In genomic region chr16:4864728-4865127, GRCh38 we compare ENCODE assay signal across 21 cellular contexts.
"Had no signal": no experiment of that assay in that cellular context is flagged by ENCODE, and none has a peak within 500 bp of the region (broad histone marks: within the 10 kb centered on the region; RNA-seq: fewer than 3 reads in every experiment).

No MANE protein-coding gene starts in this region.

- H3K9me3 Mint-ChIP-seq: activated naive CD4-positive, alpha-beta T cell treated with anti-CD3 and anti-CD28 coated beads for 36 hours; activated naive CD8-positive, alpha-beta T cell treated with anti-CD3 and anti-CD28 coated beads, Interleukin-2, amount 10 ng/mL, durations not matched to agents 7 days and 5 days; activated T-cell treated with anti-CD3 and anti-CD28 coated beads, Interleukin-2, amount 50 U/mL, for 24 hours; T-helper 1 cell treated with Interleukin-12 subunit alpha and Interleukin-12 subunit beta and Interleukin-4 antibody, amounts not matched to agents 30 μg/mL and 1 μg/mL, for 36 hours; WTC11 had no signal

- H3K4me3 Mint-ChIP-seq: activated CD8-positive, alpha-beta T cell treated with anti-CD3 and anti-CD28 coated beads, Interleukin-2, amount 10 ng/mL, durations not matched to agents 7 days and 5 days; activated naive CD4-positive, alpha-beta T cell treated with anti-CD3 and anti-CD28 coated beads for 36 hours; activated naive CD8-positive, alpha-beta T cell treated with anti-CD3 and anti-CD28 coated beads, Interleukin-2, amount 10 ng/mL, durations not matched to agents 7 days and 5 days; activated T-cell treated with anti-CD3 and anti-CD28 coated beads, Interleukin-2, amount 50 U/mL, for 24 hours; T-helper 1 cell treated with Interleukin-12 subunit alpha and Interleukin-12 subunit beta and Interleukin-4 antibody, amounts not matched to agents 30 μg/mL and 1 μg/mL, for 36 hours; WTC11 had no signal

- H3K4me3 ChIP-seq: adrenal gland, Peyer's patch had no signal

- DNase-seq: activated CD4-positive, alpha-beta T cell treated with anti-CD3 and anti-CD28 coated beads for 48 hours; activated CD4-positive, alpha-beta T cell treated with anti-CD3 and anti-CD28 coated beads, Interleukin-2, amount 50 U/mL, for 4 hours; activated CD4-positive, CD25-positive, alpha-beta regulatory T cell treated with anti-CD3 and anti-CD28 coated beads, Interleukin-2, amount 50 U/mL, for 72 hours; activated CD8-positive, alpha-beta memory T cell treated with anti-CD3 and anti-CD28 coated beads, Interleukin-2, amount 50 U/mL, for 48 hours; activated CD8-positive, alpha-beta T cell treated with anti-CD3 and anti-CD28 coated beads, Interleukin-2, amount 10 ng/mL, durations not matched to agents 7 days and 5 days; activated gamma-delta T cell; activated naive CD4-positive, alpha-beta T cell treated with anti-CD3 and anti-CD28 coated beads for 36 hours; activated naive CD8-positive, alpha-beta T cell treated with anti-CD3 and anti-CD28 coated beads, Interleukin-2, amount 10 ng/mL, durations not matched to agents 7 days and 5 days; activated T-cell treated with anti-CD3 and anti-CD28 coated beads, Interleukin-2, amount 50 U/mL, for 24 hours; anterior cingulate cortex; KBM-7; NCI-H1048; NCI-H187 treated with DMSO at 0.1 percent for 48 hours; NCI-H2081 treated with DMSO at 0.1 percent for 48 hours; NCI-H526; NCI-H774; Peyer's patch; SHP77 treated with DMSO at 0.1 percent for 48 hours had no signal

- H3K4me1 Mint-ChIP-seq: activated naive CD8-positive, alpha-beta T cell treated with anti-CD3 and anti-CD28 coated beads, Interleukin-2, amount 10 ng/mL, durations not matched to agents 7 days and 5 days; WTC11 had no signal

- H3K27me3 Mint-ChIP-seq: activated naive CD8-positive, alpha-beta T cell treated with anti-CD3 and anti-CD28 coated beads, Interleukin-2, amount 10 ng/mL, durations not matched to agents 7 days and 5 days; activated T-cell treated with anti-CD3 and anti-CD28 coated beads, Interleukin-2, amount 50 U/mL, for 24 hours had no signal

- H3K27ac ChIP-seq: Peyer's patch had no signal

- H3K27me3 ChIP-seq: adrenal gland, Peyer's patch had no signal

- ATAC-seq: activated CD8-positive, alpha-beta T cell treated with anti-CD3 and anti-CD28 coated beads, Interleukin-2, amount 10 ng/mL, durations not matched to agents 7 days and 5 days; WTC11 had no signal

- H3K27ac Mint-ChIP-seq: activated CD8-positive, alpha-beta T cell treated with anti-CD3 and anti-CD28 coated beads, Interleukin-2, amount 10 ng/mL, durations not matched to agents 7 days and 5 days; activated naive CD4-positive, alpha-beta T cell treated with anti-CD3 and anti-CD28 coated beads for 36 hours; activated naive CD8-positive, alpha-beta T cell treated with anti-CD3 and anti-CD28 coated beads, Interleukin-2, amount 10 ng/mL, durations not matched to agents 7 days and 5 days; activated T-cell treated with anti-CD3 and anti-CD28 coated beads, Interleukin-2, amount 50 U/mL, for 24 hours; T-helper 1 cell treated with Interleukin-12 subunit alpha and Interleukin-12 subunit beta and Interleukin-4 antibody, amounts not matched to agents 30 μg/mL and 1 μg/mL, for 36 hours; WTC11 had no signal

- H3K9me3 ChIP-seq: adrenal gland, Peyer's patch had no signal
